20 cellular contexts compared by ENCODE assay signal in the genomic region with DNA sequence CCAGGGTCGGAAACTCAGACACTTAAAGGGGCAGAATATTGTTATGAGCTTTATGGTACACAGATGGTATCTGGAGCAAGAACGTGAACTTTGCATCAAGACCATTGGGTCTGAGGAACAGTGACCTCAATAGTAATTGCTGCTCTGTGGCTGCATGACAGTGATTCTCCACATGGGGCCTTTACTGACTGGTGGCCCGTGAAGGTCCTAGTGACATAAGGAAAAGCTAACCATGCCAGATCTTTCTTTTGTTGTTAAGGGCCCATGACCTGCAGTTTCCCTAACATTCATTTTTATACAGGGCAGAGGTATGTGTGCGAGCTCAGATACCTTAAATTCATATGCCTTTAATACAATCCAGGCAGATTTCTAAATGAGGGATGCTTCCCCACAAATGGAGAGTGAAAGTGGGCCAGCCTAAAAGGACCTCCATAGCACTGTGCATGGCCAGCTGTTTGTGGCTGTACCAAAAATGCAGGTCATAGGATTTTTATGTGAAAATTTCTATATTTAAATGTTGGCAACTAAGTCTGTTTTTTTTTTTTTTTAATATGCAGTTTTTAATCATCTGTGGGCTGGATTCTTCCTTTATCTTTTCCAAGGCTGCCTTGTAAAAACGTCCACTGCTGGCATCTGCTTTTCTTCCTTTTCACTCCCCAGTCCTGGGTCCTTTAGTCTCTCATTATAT. TPM values are rescaled to one million over a fixed set of nuclear protein-coding genes. Genes with fewer than 3 reads are reported as not detected.
A peak's percentile ranks its signal among the peaks of the same experiment; 100 is the strongest.
DNase-seq lines count a peak whose midpoint lies in the region; ATAC-seq and TF ChIP-seq lines count a peak whose summit lies in the region.
"Had no signal": no experiment of that assay in that cellular context is flagged by ENCODE, and none has a peak within 500 bp of the region (broad histone marks: within the 10 kb centered on the region; RNA-seq: fewer than 3 reads in every experiment).

No MANE protein-coding gene starts in this region.

- no peak overlapping the region for H4K8ac ChIP-seq in trophoblast cell (ENCODE audit: low read depth, low read length)

- DNase-seq in DMS53 (lab: John Stamatoyannopoulos, UW) (peak; percentile 6), DMS53 treated with DMSO at 0.1 percent for 48 hours (lab: John Stamatoyannopoulos, UW; ENCODE audit: unreplicated experiment) (no peak), esophagus muscularis mucosa (ENCODE audit: extremely low spot score) (no peak), trophoblast cell (no peak), transverse colon (no peak), NCI-H82 treated with DMSO at 0.1 percent for 48 hours (lab: John Stamatoyannopoulos, UW; ENCODE audit: unreplicated experiment) (no peak), suprapubic skin (ENCODE audit: low spot score in 2 of 2) (no peak)
- DNase-seq: activated CD8-positive, alpha-beta T cell treated with anti-CD3 and anti-CD28 coated beads for 36 hours; AML-193; CD8-positive, alpha-beta T cell; immature natural killer cell; NCI-H1436 treated with DMSO at 0.1 percent for 48 hours; NCI-H524; stimulated activated naive CD8-positive, alpha-beta T cell treated with anti-CD3 and anti-CD28 coated beads, Interleukin-15, amount 100 ng/mL, for 72 hours; T1000 had no signal

- peak overlapping the region; percentile 59 for H4K91ac ChIP-seq in trophoblast cell (ENCODE audit: low read depth, low read length)

- H3K36me3 ChIP-seq in esophagus muscularis mucosa (no peaks in the 10 kb centered on the region), trophoblast cell (ENCODE audit: control insufficient read depth in 1 of 2, insufficient read depth in 2 of 2, low read length in 2 of 2) (no peaks in the 10 kb centered on the region), transverse colon (no peaks in the 10 kb centered on the region), suprapubic skin (no peaks in the 10 kb centered on the region)
- H3K36me3 ChIP-seq: HAP-1, neutrophil had no signal

- peak overlapping the region; percentile 65 for H3K14ac ChIP-seq in trophoblast cell (ENCODE audit: low read length)

- no peak overlapping the region for H4K12ac ChIP-seq in trophoblast cell (ENCODE audit: low read depth, low read length)

- TF ChIP-seq EP300 in esophagus muscularis mucosa (IDR thresholded peaks at IDR 0.05) (no peak), transverse colon (IDR thresholded peaks at IDR 0.05; ENCODE audit: low read depth) (no peak), suprapubic skin (IDR thresholded peaks at IDR 0.05) (no peak)

- H3K4me2 ChIP-seq in trophoblast cell (ENCODE audit: low read length), result no peak overlapping the region

- H3K18ac ChIP-seq in trophoblast cell (ENCODE audit: low read length), result no peak overlapping the region

- H3K79me2 ChIP-seq in trophoblast cell (ENCODE audit: control insufficient read depth, insufficient read depth, low read length, poor library complexity), result peaks cover 5% of the 10 kb centered on the region

- H2BK12ac ChIP-seq in trophoblast cell (ENCODE audit: low read length), result peak overlapping the region; percentile 96

- intact Hi-C loops in esophagus muscularis mucosa (cut with DNase I) (no loop called here), transverse colon (cut with DNase I; ENCODE audit: low total_unique reads) (loop anchor here (5.0 kb wide), 1 partner anchor 38 kb away; no protein-coding TSS in a partner anchor)

- H2BK120ac ChIP-seq in trophoblast cell (ENCODE audit: insufficient read depth, low read length, poor library complexity), result peak overlapping the region; percentile 75

- H3K27ac ChIP-seq in esophagus muscularis mucosa (replicated peaks in 1 of 4) (peak overlapping the region; percentile 85 to 90 (median 87)), trophoblast cell (ENCODE audit: low read depth, low read length) (no peak overlapping the region), transverse colon (peak overlapping the region; percentile 72 to 82 (median 78)), suprapubic skin (no peak overlapping the region)
- H3K27ac ChIP-seq: 22Rv1, neutrophil had no signal

- no peak overlapping the region for H3K4me3 ChIP-seq in esophagus muscularis mucosa
- no peak overlapping the region for H3K4me3 ChIP-seq in trophoblast cell (ENCODE audit: low read depth, low read length)
- no peak overlapping the region for H3K4me3 ChIP-seq in transverse colon
- no peak overlapping the region for H3K4me3 ChIP-seq in suprapubic skin
- H3K4me3 ChIP-seq: HAP-1, K562 had no signal

- in situ Hi-C loops in transverse colon (cut with MboI; ENCODE audit: low pct_ligation_motif_present in 1 of 4, low pct_unique_long_range_greater_than_20kb in 1 of 4, low sequenced_read_pairs in 3 of 4), result loop anchor here (5.0 to 25.0 kb wide), 4 partner anchors 183 to 963 kb away; no protein-coding TSS in a partner anchor

- H3K27me3 ChIP-seq in esophagus muscularis mucosa (no peaks in the 10 kb centered on the region), trophoblast cell (ENCODE audit: insufficient read depth, low read length) (no peaks in the 10 kb centered on the region), transverse colon (no peaks in the 10 kb centered on the region), suprapubic skin (no peaks in the 10 kb centered on the region)
- H3K27me3 ChIP-seq: neutrophil had no signal

- peak overlapping the region; percentile 90 for H3K4ac ChIP-seq in trophoblast cell (ENCODE audit: low read depth, low read length)

- H2BK5ac ChIP-seq in trophoblast cell (ENCODE audit: low read depth, low read length, poor library complexity), result peak overlapping the region; percentile 31

- 70% methylated on average over 5 of the region's 5 CpGs for WGBS in esophagus muscularis mucosa
- no CpG with 5 or more reads among the region's 5 CpGs for WGBS in trophoblast cell (ENCODE audit: extremely low coverage, insufficient coverage, insufficient read length)
- WGBS in transverse colon (ENCODE audit: low coverage in 1 of 2), 2 donors, result 67 to 71% methylated on average over 4 to 5 of the region's 5 CpGs
- 82% methylated on average over 5 of the region's 5 CpGs for WGBS in suprapubic skin

- TF ChIP-seq CTCF in esophagus muscularis mucosa (IDR thresholded peaks at IDR 0.05) (no peak), transverse colon (IDR thresholded peaks at IDR 0.05) (no peak), suprapubic skin (IDR thresholded peaks at IDR 0.05) (no peak)

- TF ChIP-seq POLR2A in esophagus muscularis mucosa (IDR thresholded peaks at IDR 0.05; ENCODE audit: low read depth), result no peak
- no peak for TF ChIP-seq POLR2A in transverse colon (IDR thresholded peaks at IDR 0.05)
- TF ChIP-seq POLR2A in suprapubic skin (IDR thresholded peaks at IDR 0.05), result no peak

- H3K23ac ChIP-seq in trophoblast cell (ENCODE audit: low read length), result no peak overlapping the region

- peaks cover 68 to 100% (median 97%) of the 10 kb centered on the region in 4 donors for H3K4me1 ChIP-seq in esophagus muscularis mucosa
- H3K4me1 ChIP-seq in trophoblast cell (ENCODE audit: control insufficient read depth in 1 of 2, insufficient read depth in 2 of 2, low read length in 2 of 2), result peaks cover 16 to 18% of the 10 kb centered on the region in 2 experiments
- peaks cover 0 to 41% (median 9%) of the 10 kb centered on the region in 4 donors for H3K4me1 ChIP-seq in transverse colon
- H3K4me1 ChIP-seq in suprapubic skin, result peaks cover 17% of the 10 kb centered on the region

- H3K9ac ChIP-seq in trophoblast cell (ENCODE audit: low read length), result no peak overlapping the region

- H3K9me3 ChIP-seq in esophagus muscularis mucosa (no peaks in the 10 kb centered on the region), trophoblast cell (ENCODE audit: insufficient read depth, low read depth, low read length) (no peaks in the 10 kb centered on the region), transverse colon (no peaks in the 10 kb centered on the region), suprapubic skin (no peaks in the 10 kb centered on the region)
- H3K9me3 ChIP-seq: HAP-1, neutrophil had no signal

- ATAC-seq in GM21367 (IDR thresholded peaks at IDR 0.05; ENCODE audit: unreplicated experiment), result no peak
- ATAC-seq: activated CD8-positive, alpha-beta T cell treated with anti-CD3 and anti-CD28 coated beads for 36 hours; CD8-positive, alpha-beta T cell; K562; stimulated activated naive CD8-positive, alpha-beta T cell treated with anti-CD3 and anti-CD28 coated beads, Interleukin-15, amount 100 ng/mL, for 72 hours had no signal

- H2AFZ ChIP-seq in trophoblast cell (ENCODE audit: insufficient read depth, low read length, poor library complexity), result no peak overlapping the region

- H3K79me1 ChIP-seq in trophoblast cell (ENCODE audit: low read length), result peaks cover 16% of the 10 kb centered on the region

- H2AK5ac ChIP-seq in trophoblast cell (ENCODE audit: low read length), result no peak overlapping the region

RNA-seq across cellular contexts. Expression of gene SCHIP1, which starts 39.1 kb away (rescaled TPM):
- total RNA-seq in esophagus muscularis mucosa (10 to 100 TPM; 10.8 to 23.5 (median 14.3) TPM), transverse colon (1 to 10 TPM in 2 of 4 donors, under 1 TPM in 2; 0.20 to 7.5 (median 2.5) TPM), suprapubic skin (1 to 10 TPM in 1 of 4 donors, under 1 TPM in 2, not detected in 1; 0.39 to 6.0 (median 0.57) TPM)
- 12.8 and 13.8 TPM in 2 replicates for polyA plus RNA-seq in trophoblast cell (2013)
- total RNA-seq: activated CD8-positive, alpha-beta T cell treated with anti-CD3 and anti-CD28 coated beads for 36 hours; CD8-positive, alpha-beta T cell; K562 had no signal
- polyA plus RNA-seq: immature natural killer cell, K562 had no signal

Comparison
In these comparisons a context has a peak if more than half of its experiments do, and no peak if none do; other contexts are left out.
1. H3K27ac ChIP-seq: peak in esophagus muscularis mucosa (4 of 4) and transverse colon (4 of 4); none in trophoblast cell (single experiment) and suprapubic skin (single experiment).